In genomic region chr2:6692819-6693218, GRCh38 we compare ENCODE assay signal across 18 cellular contexts.
A peak's percentile ranks its signal among the peaks of the same experiment; 100 is the strongest.
DNase-seq lines count a peak whose midpoint lies in the region; ATAC-seq and TF ChIP-seq lines count a peak whose summit lies in the region.
"Had no signal": no experiment of that assay in that cellular context is flagged by ENCODE, and none has a peak within 500 bp of the region (broad histone marks: within the 10 kb centered on the region; RNA-seq: fewer than 3 reads in every experiment).

No MANE protein-coding gene starts in this region.

- H4K20me1 ChIP-seq in Karpas-422 (ENCODE audit: insufficient read depth, low read depth, low read length), result no peaks in the 10 kb centered on the region

- H3K4me1 ChIP-seq in right cardiac atrium (ENCODE audit: control insufficient read depth, insufficient read depth, low read length) (no peaks in the 10 kb centered on the region), psoas muscle (peaks cover 28% of the 10 kb centered on the region), Karpas-422 (ENCODE audit: low read length) (no peaks in the 10 kb centered on the region)
- H3K4me1 ChIP-seq: BE2C, Caco-2 had no signal

- 54% methylated on average over 1 of the region's 1 CpG for WGBS in right cardiac atrium
- WGBS in psoas muscle, 3 donors, result 23 to 30% (median 29%) methylated on average over 1 of the region's 1 CpG

- H3K9ac ChIP-seq in Karpas-422 (ENCODE audit: low read length), result no peak overlapping the region
- H3K9ac ChIP-seq: GM23248 had no signal

- no peaks in the 10 kb centered on the region for H3K79me2 ChIP-seq in Karpas-422 (ENCODE audit: low read length)

- H3K27ac ChIP-seq in right cardiac atrium (ENCODE audit: low read length) (peak overlapping the region; percentile 42), psoas muscle (peak overlapping the region; percentile 73), Karpas-422 (ENCODE audit: low read length) (no peak overlapping the region)
- H3K27ac ChIP-seq: GM23248 had no signal

- H3K36me3 ChIP-seq in psoas muscle (ENCODE audit: insufficient read depth in 1 of 2, low read depth in 1 of 2) (no peaks in the 10 kb centered on the region), Karpas-422 (ENCODE audit: insufficient read depth, low read length) (no peaks in the 10 kb centered on the region)
- H3K36me3 ChIP-seq: BE2C had no signal

- no peaks in the 10 kb centered on the region for H3K9me2 ChIP-seq in Karpas-422 (replicated peaks; ENCODE audit: insufficient read depth, low read length)

- TF ChIP-seq CTCF in psoas muscle (IDR thresholded peaks at IDR 0.05), result no peak

- H3K4me2 ChIP-seq in Karpas-422 (ENCODE audit: low read depth, low read length, poor library complexity, severe bottlenecking), result no peak overlapping the region

- no peak overlapping the region for H3K4me3 ChIP-seq in right cardiac atrium (ENCODE audit: low read length)
- H3K4me3 ChIP-seq in psoas muscle, result no peak overlapping the region
- H3K4me3 ChIP-seq in Karpas-422 (ENCODE audit: low read length), result no peak overlapping the region
- H3K4me3 ChIP-seq: GM23248 had no signal

- H3K9me3 ChIP-seq in right cardiac atrium (ENCODE audit: control insufficient read depth, low read length) (no peaks in the 10 kb centered on the region), psoas muscle (no peaks in the 10 kb centered on the region), Karpas-422 (ENCODE audit: low read length) (no peaks in the 10 kb centered on the region)
- H3K9me3 ChIP-seq: BE2C, Caco-2 had no signal

- intact Hi-C loops in Right ventricle myocardium inferior (cut with DNase I), result no loop called here
- intact Hi-C loops in cardiac septum (cut with DNase I), result no loop called here
- intact Hi-C loops in right cardiac atrium (cut with DNase I), result no loop called here
- intact Hi-C loops in psoas muscle (cut with DNase I), result no loop called here

- DNase-seq in Right ventricle myocardium inferior (ENCODE audit: missing footprints) (no peak), cardiac septum (ENCODE audit: low spot score) (no peak), right cardiac atrium (no peak), psoas muscle (no peak), DMS114 treated with DMSO at 0.1 percent for 48 hours (lab: John Stamatoyannopoulos, UW; ENCODE audit: unreplicated experiment) (no peak), Karpas-422 (no peak), CD1c-positive myeloid dendritic cell (ENCODE audit: extremely low spot score) (no peak), RKO (ENCODE audit: low spot score) (no peak)
- DNase-seq: BE2C; Caco-2; CD4-positive, alpha-beta T cell; DMS153; GF-D8; GM23248; NCI-H2081; NCI-H226; NCI-H524 treated with DMSO at 0.1 percent for 48 hours had no signal

- H3K27me3 ChIP-seq in right cardiac atrium (ENCODE audit: control insufficient read depth, insufficient read depth), result no peaks in the 10 kb centered on the region
- H3K27me3 ChIP-seq in psoas muscle (ENCODE audit: insufficient read depth in 3 of 3, low read length in 2 of 3), result peaks cover 0 to 2% (median 0%) of the 10 kb centered on the region in 3 donors
- no peaks in the 10 kb centered on the region for H3K27me3 ChIP-seq in Karpas-422 (ENCODE audit: low read length)
- H3K27me3 ChIP-seq: BE2C had no signal

- peak; percentile 72 for ATAC-seq in Right ventricle myocardium inferior
- ATAC-seq in right cardiac atrium, result peak in 1 of 2 donors; percentile 45
- ATAC-seq in psoas muscle, result peak; percentile 77 to 85 (median 80)
- ATAC-seq: HCT116 had no signal

- no peak overlapping the region for H2AFZ ChIP-seq in Karpas-422 (ENCODE audit: low read length)
- H2AFZ ChIP-seq: GM23248 had no signal
